ENCODE assay signal across 1 cellular context in genomic region chr22:21357527-21357926, GRCh38. TPM values are rescaled to one million over a fixed set of nuclear protein-coding genes. Genes with fewer than 3 reads are reported as not detected.
"Had no signal": no experiment of that assay in that cellular context is flagged by ENCODE, and none has a peak within 500 bp of the region (broad histone marks: within the 10 kb centered on the region; RNA-seq: fewer than 3 reads in every experiment).

No MANE protein-coding gene starts in this region.

RNA-seq across cellular contexts. Expression of gene RIMBP3B, which starts 26.0 kb away (rescaled TPM):
- total RNA-seq: HT-29 had no signal
